Comparison of ENCODE assay signal across 24 cellular contexts in the genomic region with DNA sequence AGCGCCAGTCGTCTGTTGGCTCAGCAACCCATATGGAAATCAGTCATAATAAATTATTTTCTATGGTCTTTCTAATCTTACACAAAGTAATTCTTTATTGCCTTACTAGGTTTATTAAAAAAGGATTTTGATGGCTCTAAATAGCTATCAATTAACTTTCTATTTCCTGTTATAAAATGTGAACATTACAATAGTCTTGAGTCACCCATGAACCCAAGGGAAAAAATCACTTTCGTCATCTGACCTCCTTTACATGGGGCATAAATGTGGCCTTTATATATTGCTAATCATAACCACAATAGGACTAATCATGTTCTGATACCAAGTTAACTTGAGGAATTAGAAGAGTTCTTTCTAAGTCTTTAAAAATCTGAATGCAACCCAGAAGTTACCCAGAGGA.
"Had no signal": no experiment of that assay in that cellular context is flagged by ENCODE, and none has a peak within 500 bp of the region (broad histone marks: within the 10 kb centered on the region; RNA-seq: fewer than 3 reads in every experiment).

No MANE protein-coding gene starts in this region.

- DNase-seq: activated B cell treated with CpG ODN at 0.5 μM for 24 hours; activated CD4-positive, alpha-beta T cell treated with anti-CD3 and anti-CD28 coated beads for 48 hours; activated CD4-positive, alpha-beta T cell treated with anti-CD3 and anti-CD28 coated beads, Interleukin-2, amount 50 U/mL, for 1 hour; activated CD4-positive, alpha-beta T cell treated with anti-CD3 and anti-CD28 coated beads, Interleukin-2, amount 50 U/mL, for 48 hours; activated CD8-positive, alpha-beta memory T cell treated with anti-CD3 and anti-CD28 coated beads for 24 hours; activated CD8-positive, alpha-beta T cell treated with anti-CD3 and anti-CD28 coated beads for 36 hours; activated effector memory CD4-positive, alpha-beta T cell treated with Interleukin-2 at 50 U/mL for 16 hours; activated gamma-delta T cell treated with Interleukin-2 at 50 U/mL for 16 hours; activated naive CD4-positive, alpha-beta T cell treated with anti-CD3 and anti-CD28 coated beads, Interleukin-2, amount 50 U/mL, for 16 hours; activated naive CD4-positive, alpha-beta T cell treated with Interleukin-2 at 50 U/mL for 16 hours; activated T-cell treated with anti-CD3 and anti-CD28 coated beads, Interleukin-2, amount 50 U/mL, for 4 hours; amniotic stem cell; anterior cingulate cortex; brain microvascular endothelial cell; dorsolateral prefrontal cortex; effector memory CD4-positive, alpha-beta T cell; endodermal cell; foreskin fibroblast; gastrocnemius medialis; glutamatergic neuron; heart left ventricle; T-helper 17 cell; T1000; WERI-Rb-1 had no signal
